7 cellular contexts compared by ENCODE assay signal in genomic region chr10:69449841-69450240, GRCh38. TPM values are rescaled to one million over a fixed set of nuclear protein-coding genes. Genes with fewer than 3 reads are reported as not detected.
DNase-seq lines count a peak whose midpoint lies in the region; ATAC-seq and TF ChIP-seq lines count a peak whose summit lies in the region.

No MANE protein-coding gene starts in this region.

- H3K27ac ChIP-seq in HL-60 (replicated peaks) = no peak overlapping the region
- H3K27ac ChIP-seq in body of pancreas = peak overlapping the region; percentile 59 to 87 (median 77)

- TF ChIP-seq POLR2A in body of pancreas (IDR thresholded peaks at IDR 0.05) = no peak

- H3K36me3 ChIP-seq in body of pancreas (replicated peaks in 1 of 2; ENCODE audit: insufficient read depth in 1 of 2, low read depth in 2 of 2) = no peaks in the 10 kb centered on the region

- intact Hi-C loops in body of pancreas (cut with DNase I) = no loop called here

- H3K9me3 ChIP-seq in body of pancreas = no peaks in the 10 kb centered on the region

- H3K4me1 ChIP-seq in body of pancreas = peaks cover 36% of the 10 kb centered on the region

- H3K4me3 ChIP-seq in HL-60 (replicated peaks; ENCODE audit: insufficient read depth, low read length) = no peak overlapping the region
- H3K4me3 ChIP-seq in body of pancreas = no peak overlapping the region

- 0 to 5% methylated on average over 1 of the region's 1 CpG for WGBS in body of pancreas, 2 donors

- peak; percentile 29 for TF ChIP-seq CTCF in HL-60 (IDR thresholded peaks at IDR 0.05; ENCODE audit: insufficient read depth, low read length)
- TF ChIP-seq CTCF in body of pancreas (IDR thresholded peaks at IDR 0.05) = peak; percentile 32 to 70 (median 59)

- ATAC-seq in body of pancreas (peak; percentile 54), HG02852 (IDR thresholded peaks at IDR 0.05; ENCODE audit: unreplicated experiment) (no peak)

- H3K27me3 ChIP-seq in HL-60 (ENCODE audit: insufficient read depth, poor library complexity, severe bottlenecking) (peaks cover 11% of the 10 kb centered on the region), body of pancreas (no peaks in the 10 kb centered on the region)

- DNase-seq in GM04504 (ENCODE audit: low read depth) (peak; percentile 32), HL-60 (ENCODE audit: low read depth in 1 of 2, low spot score in 1 of 2) (peak in 1 of 2 experiments; percentile 42), SKM-1 (lab: John Stamatoyannopoulos, UW; ENCODE audit: unreplicated experiment) (peak; percentile 48), body of pancreas (peak; percentile 68 to 75 (median 74)), islet precursor cell (peak; percentile 94)
- DNase-seq in stimulated activated CD4-positive, alpha-beta T cell treated with anti-CD3 and anti-CD28 coated beads, Interleukin-2, amount 100 ng/mL, for 4 hours (ENCODE audit: low read depth) = peak; percentile 25

RNA-seq across cellular contexts. Expression of gene TSPAN15, which starts 1.4 kb away (rescaled TPM):
- total RNA-seq in body of pancreas = 10 to 100 TPM; 20.0 to 32.0 TPM

RNA-seq across cellular contexts. Expression of gene TACR2, which starts 33.1 kb away (rescaled TPM):
- under 1 TPM in 1 of 2 donors, not detected in 1; 0.66 TPM for total RNA-seq in body of pancreas
